16 cellular contexts compared by ENCODE assay signal in genomic region chr20:10639762-10640556, GRCh38. TPM values are rescaled to one million over a fixed set of nuclear protein-coding genes. Genes with fewer than 3 reads are reported as not detected.
DNase-seq lines count a peak whose midpoint lies in the region; ATAC-seq, FAIRE-seq and TF ChIP-seq lines count a peak whose summit lies in the region.
"Had no signal": no experiment of that assay in that cellular context is flagged by ENCODE, and none has a peak within 500 bp of the region (broad histone marks: within the 10 kb centered on the region; RNA-seq: fewer than 3 reads in every experiment).

No MANE protein-coding gene starts in this region.

- peak overlapping the region; percentile 61 for H3K4me3 ChIP-seq in coronary artery
- no peak overlapping the region for H3K4me3 ChIP-seq in skeletal muscle tissue (ENCODE audit: low read length in 3 of 3)
- H3K4me3 ChIP-seq: GM12878 had no signal

- H3K27ac ChIP-seq in coronary artery: peak overlapping the region; percentile 88 to 95
- peak overlapping the region; percentile 61 for H3K27ac ChIP-seq in skeletal muscle tissue (ENCODE audit: low read depth, low read length)

- TF ChIP-seq CTCF in coronary artery (IDR thresholded peaks at IDR 0.05): no peak

- no peaks in the 10 kb centered on the region for H3K9me3 Mint-ChIP-seq in activated T-cell treated with anti-CD3 and anti-CD28 coated beads, Interleukin-2, amount 50 U/mL, for 24 hours
- H3K9me3 Mint-ChIP-seq: immature natural killer cell had no signal

- DNase-seq in HK-2 (ENCODE audit: unreplicated experiment) (peak; percentile 14), coronary artery (ENCODE audit: low spot score) (peak; percentile 90), inferior parietal cortex (ENCODE audit: extremely low spot score) (peak; percentile 60), T-helper 1 cell (no peak), HTR-8/SVneo (ENCODE audit: insufficient read length, low spot score) (no peak)
- no peak for DNase-seq in activated T-cell treated with anti-CD3 and anti-CD28 coated beads, Interleukin-2, amount 50 U/mL, for 24 hours
- DNase-seq: activated T-cell treated with anti-CD3 and anti-CD28 coated beads, Interleukin-2, amount 50 U/mL, for 1 hour; DMS153; immature natural killer cell; NCI-H1436; NCI-H748 treated with DMSO at 0.1 percent for 48 hours; SK-N-SH had no signal

- H3K4me1 ChIP-seq in skeletal muscle tissue (ENCODE audit: control insufficient read depth in 3 of 3, insufficient read depth in 3 of 3, low read length in 3 of 3): peaks cover 27 to 35% (median 34%) of the 10 kb centered on the region in 3 donors

- ATAC-seq in GM18520 (IDR thresholded peaks at IDR 0.05; ENCODE audit: unreplicated experiment): no peak
- ATAC-seq: GM12878, HCT116 had no signal

- no peak for FAIRE-seq in HTR-8/SVneo (lab: Jason Lieb, UNC)
- FAIRE-seq: GM12878 had no signal

- H3K9ac ChIP-seq in skeletal muscle tissue (ENCODE audit: low read depth in 1 of 3, low read length in 3 of 3): no peak overlapping the region
- H3K9ac ChIP-seq: SK-N-SH had no signal

- H3K36me3 Mint-ChIP-seq in activated T-cell treated with anti-CD3 and anti-CD28 coated beads, Interleukin-2, amount 50 U/mL, for 24 hours (ENCODE audit: low read depth): no peaks in the 10 kb centered on the region

- H3K4me1 Mint-ChIP-seq in activated T-cell treated with anti-CD3 and anti-CD28 coated beads, Interleukin-2, amount 50 U/mL, for 24 hours (ENCODE audit: low read depth): no peaks in the 10 kb centered on the region

- no peaks in the 10 kb centered on the region for H3K9me3 ChIP-seq in skeletal muscle tissue (ENCODE audit: control insufficient read depth in 3 of 3, low read length in 3 of 3)
- H3K9me3 ChIP-seq: SK-N-SH had no signal

- peaks cover 41 to 59% (median 43%) of the 10 kb centered on the region in 3 donors for H3K36me3 ChIP-seq in skeletal muscle tissue (ENCODE audit: control insufficient read depth in 3 of 3, insufficient read depth in 3 of 3, low read length in 3 of 3)

- H3K27me3 ChIP-seq in skeletal muscle tissue (ENCODE audit: control insufficient read depth in 3 of 3, insufficient read depth in 3 of 3, low read length in 3 of 3): no peaks in the 10 kb centered on the region

- H3K27ac Mint-ChIP-seq in activated T-cell treated with anti-CD3 and anti-CD28 coated beads, Interleukin-2, amount 50 U/mL, for 24 hours: no peak overlapping the region

- no peak overlapping the region for H3K4me3 Mint-ChIP-seq in activated T-cell treated with anti-CD3 and anti-CD28 coated beads, Interleukin-2, amount 50 U/mL, for 24 hours
- H3K4me3 Mint-ChIP-seq: immature natural killer cell had no signal

- H3K27me3 Mint-ChIP-seq in activated T-cell treated with anti-CD3 and anti-CD28 coated beads, Interleukin-2, amount 50 U/mL, for 24 hours: no peaks in the 10 kb centered on the region

RNA-seq across cellular contexts. Expression of gene JAG1, which starts 33.8 kb away (rescaled TPM):
- total RNA-seq in skeletal muscle tissue: 60.5 TPM

Comparison
In these comparisons a context has a peak if more than half of its experiments do, and no peak if none do; other contexts are left out.
1. DNase-seq: peak in HK-2 (single experiment), coronary artery (single experiment) and inferior parietal cortex (single experiment); none in T-helper 1 cell (0 of 5), activated T-cell treated with anti-CD3 and anti-CD28 coated beads, Interleukin-2, amount 50 U/mL, for 24 hours (single experiment) and HTR-8/SVneo (single experiment).